Comparison of ENCODE assay signal across 8 cellular contexts in genomic region chr11:67482736-67483497, GRCh38. TPM values are rescaled to one million over a fixed set of nuclear protein-coding genes. Genes with fewer than 3 reads are reported as not detected.
DNase-seq lines count a peak whose midpoint lies in the region; ATAC-seq and TF ChIP-seq lines count a peak whose summit lies in the region.

Gene AIP (plus strand): TSS chr11:67483026. CDS start chr11:67483159, 133 bp downstream.

- TF ChIP-seq CTCF in OCI-LY3 (IDR thresholded peaks at IDR 0.05; ENCODE audit: low read depth, low read length) (no peak), endothelial cell (IDR thresholded peaks at IDR 0.05; ENCODE audit: unreplicated experiment) (no peak)

- H3K4me1 ChIP-seq in OCI-LY3 (ENCODE audit: low read length): peaks cover 54% of the 10 kb centered on the region

- H3K4me3 Mint-ChIP-seq in endothelial cell (ENCODE audit: unreplicated experiment): peak within 1 kb of the TSS; percentile 93

- H3K9me3 ChIP-seq in OCI-LY3 (ENCODE audit: insufficient read depth, low read length): no peaks in the 10 kb centered on the region

- H3K36me3 ChIP-seq in OCI-LY3 (replicated peaks; ENCODE audit: low read depth, low read length): peaks cover 11% of the 10 kb centered on the region

- peak; percentile 65 for ATAC-seq in GM21515 (IDR thresholded peaks at IDR 0.05; ENCODE audit: unreplicated experiment)

- H3K9me3 Mint-ChIP-seq in endothelial cell (ENCODE audit: unreplicated experiment): no peaks in the 10 kb centered on the region

- H2AFZ ChIP-seq in OCI-LY3 (ENCODE audit: low read depth, low read length): peak within 1 kb of the TSS; percentile 25

- H3K9ac ChIP-seq in OCI-LY3 (ENCODE audit: low read length): peak within 1 kb of the TSS; percentile 68

- peak within 1 kb of the TSS; percentile 76 for H3K4me3 ChIP-seq in OCI-LY3 (ENCODE audit: low read length)

- H3K27ac ChIP-seq in OCI-LY3 (ENCODE audit: low read length): peak within 1 kb of the TSS; percentile 82

- H3K27me3 Mint-ChIP-seq in endothelial cell (ENCODE audit: unreplicated experiment): peaks cover 14% of the 10 kb centered on the region

- peaks cover 16% of the 10 kb centered on the region for H3K4me1 Mint-ChIP-seq in endothelial cell (ENCODE audit: unreplicated experiment)

- peak; percentile 98 for DNase-seq in DMS 273 (lab: John Stamatoyannopoulos, UW; ENCODE audit: unreplicated experiment)
- peak; percentile 100 for DNase-seq in HuH-7 (ENCODE audit: low spot score)
- DNase-seq in activated CD8-positive, alpha-beta memory T cell treated with anti-CD3 and anti-CD28 coated beads, Interleukin-2, amount 50 U/mL, for 48 hours: peak; percentile 96
- DNase-seq in endothelial cell (ENCODE audit: low spot score): peak; percentile 94
- DNase-seq in midbrain (lab: John Stamatoyannopoulos, UW): peak; percentile 98
- DNase-seq in stimulated activated CD8-positive, alpha-beta memory T cell treated with anti-CD3 and anti-CD28 coated beads, Interleukin-2, amount 100 ng/mL, for 1 hour (ENCODE audit: low read depth in 2 of 2): peak; percentile 86 to 92

- peak within 1 kb of the TSS; percentile 95 for H3K4me2 ChIP-seq in OCI-LY3 (ENCODE audit: low read length)

- peaks cover 22% of the 10 kb centered on the region for H3K36me3 Mint-ChIP-seq in endothelial cell (ENCODE audit: low read depth, unreplicated experiment)

- H3K27me3 ChIP-seq in OCI-LY3 (ENCODE audit: low read depth, low read length): 0 out of 2 replicates have a peak, but pooled peaks cover 5% of the 10 kb centered on the region

- H4K20me1 ChIP-seq in OCI-LY3 (ENCODE audit: insufficient read depth, low read length): peaks cover 7% of the 10 kb centered on the region; the same call in 1 of the 2 replicates

- peaks cover 36% of the 10 kb centered on the region for H3K79me2 ChIP-seq in OCI-LY3 (ENCODE audit: low read length)

- H3K27ac Mint-ChIP-seq in endothelial cell (ENCODE audit: unreplicated experiment): peak within 1 kb of the TSS; percentile 96

RNA-seq across cellular contexts. Expression of gene AIP, which starts in this region (rescaled TPM):
- 32.9 TPM for total RNA-seq in endothelial cell (ENCODE audit: unreplicated experiment)

Comparison
In these comparisons a context has a peak if more than half of its experiments do, and no peak if none do; other contexts are left out.
1. Peak in every context shown above with its lines: DNase-seq, ATAC-seq, H3K4me3 ChIP-seq and H3K27ac ChIP-seq.